Comparison of ENCODE assay signal across 8 cellular contexts in the genomic region with DNA sequence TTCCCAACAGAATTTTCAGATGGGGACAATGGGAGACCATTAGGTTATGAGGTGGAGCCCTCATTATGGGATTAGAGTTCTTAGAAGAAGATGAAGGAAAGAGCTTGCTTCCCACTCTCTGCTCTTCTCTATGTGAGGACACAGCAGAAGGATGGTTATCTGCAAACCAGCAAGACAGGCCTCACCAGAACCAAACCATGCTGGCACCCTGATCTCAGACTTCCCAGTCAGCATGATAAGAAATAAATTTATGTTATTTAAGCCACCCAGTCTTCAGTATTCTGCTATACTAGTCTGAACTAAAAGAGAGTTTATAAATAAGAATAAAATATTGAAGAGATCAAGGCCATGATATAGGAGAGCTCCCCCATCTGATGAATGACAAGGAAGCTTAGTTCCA.
"Had no signal": no experiment of that assay in that cellular context is flagged by ENCODE, and none has a peak within 500 bp of the region (broad histone marks: within the 10 kb centered on the region; RNA-seq: fewer than 3 reads in every experiment).

No MANE protein-coding gene starts in this region.

- H3K9me3 Mint-ChIP-seq: H9 had no signal

- H3K9me3 ChIP-seq: HAP-1 had no signal

- H2AFZ ChIP-seq: GM23248 had no signal

- DNase-seq: GM23248, GOT3, H7, H9, HCEC 1CT, HFFc6 had no signal

- H3K27ac ChIP-seq: GM23248 had no signal

- H3K36me3 ChIP-seq: HAP-1 had no signal

- H3K4me3 ChIP-seq: GM23248, HAP-1 had no signal

- H3K27ac Mint-ChIP-seq: H9, HFFc6 had no signal

- ATAC-seq: HCT116 had no signal

- H3K9ac ChIP-seq: GM23248 had no signal

- H3K4me3 Mint-ChIP-seq: H9, HFFc6 had no signal
